8 cellular contexts compared by ENCODE assay signal in the genomic region with DNA sequence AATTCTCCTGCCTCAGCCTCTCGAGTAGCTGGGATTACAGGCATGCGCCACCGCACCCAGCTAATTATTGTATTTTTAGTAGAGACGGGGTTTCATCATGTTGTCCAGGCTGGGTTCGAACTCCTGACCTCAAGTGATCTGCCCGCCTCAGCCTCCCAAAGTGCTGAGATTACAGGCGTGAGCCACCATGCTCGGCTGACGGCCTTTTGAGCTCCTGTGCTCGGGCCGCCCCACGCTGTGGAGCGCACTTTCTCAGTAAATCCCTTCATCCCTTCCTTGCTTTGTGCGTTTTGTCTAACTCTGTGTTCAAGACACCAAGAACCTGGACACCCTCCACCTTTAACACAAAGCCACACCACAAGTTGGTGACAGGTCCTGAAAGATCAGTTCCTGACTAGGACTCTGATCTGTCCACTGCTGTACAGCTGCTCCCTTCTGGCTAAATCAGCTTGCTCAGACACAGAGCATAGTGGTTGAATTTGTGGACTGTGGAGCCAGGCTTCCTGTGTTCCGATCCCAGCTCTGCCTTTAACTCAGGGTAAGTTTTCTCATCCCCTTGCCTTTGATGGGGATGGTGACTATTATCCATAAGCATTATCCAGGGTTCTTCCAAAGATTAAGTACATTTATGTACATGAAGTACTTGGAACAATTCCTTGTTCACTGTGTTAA. TPM values are rescaled to one million over a fixed set of nuclear protein-coding genes. Genes with fewer than 3 reads are reported as not detected.
DNase-seq lines count a peak whose midpoint lies in the region; ATAC-seq and TF ChIP-seq lines count a peak whose summit lies in the region.

No MANE protein-coding gene starts in this region.

- no peaks in the 10 kb centered on the region for H3K36me3 ChIP-seq in heart left ventricle
- H3K36me3 ChIP-seq in right atrium auricular region = no peaks in the 10 kb centered on the region
- no peaks in the 10 kb centered on the region for H3K36me3 ChIP-seq in sigmoid colon

- peaks cover 33 to 93% (median 87%) of the 10 kb centered on the region in 12 donors for H3K4me1 ChIP-seq in heart left ventricle
- H3K4me1 ChIP-seq in right atrium auricular region = peaks cover 0 to 89% of the 10 kb centered on the region in 2 donors
- peaks cover 0 to 93% (median 89%) of the 10 kb centered on the region in 4 donors for H3K4me1 ChIP-seq in sigmoid colon

- H3K4me3 ChIP-seq in heart left ventricle = no peak overlapping the region
- H3K4me3 ChIP-seq in right atrium auricular region = no peak overlapping the region
- H3K4me3 ChIP-seq in sigmoid colon = no peak overlapping the region

- no peak for TF ChIP-seq EP300 in sigmoid colon (IDR thresholded peaks at IDR 0.05)

- H3K27me3 ChIP-seq in heart left ventricle = no peaks in the 10 kb centered on the region
- no peaks in the 10 kb centered on the region for H3K27me3 ChIP-seq in right atrium auricular region
- no peaks in the 10 kb centered on the region for H3K27me3 ChIP-seq in sigmoid colon

- no peaks in the 10 kb centered on the region for H3K9me3 ChIP-seq in heart left ventricle
- H3K9me3 ChIP-seq in right atrium auricular region = no peaks in the 10 kb centered on the region
- no peaks in the 10 kb centered on the region for H3K9me3 ChIP-seq in sigmoid colon

- peak in 1 of 5 donors; percentile 20 for DNase-seq in heart left ventricle
- DNase-seq in cardiac septum (ENCODE audit: low spot score) = no peak
- no peak for DNase-seq in right atrium auricular region (ENCODE audit: low spot score)
- DNase-seq in sigmoid colon = peak; percentile 50
- no peak for DNase-seq in islet precursor cell
- no peak for DNase-seq in cerebellar nuclear complex (lab: John Stamatoyannopoulos, UW)
- no peak for DNase-seq in NCI-H128 (lab: John Stamatoyannopoulos, UW; ENCODE audit: unreplicated experiment)

- intact Hi-C loops in heart left ventricle (cut with DNase I) = no loop called here
- intact Hi-C loops in cardiac septum (cut with DNase I) = no loop called here
- intact Hi-C loops in sigmoid colon (cut with DNase I) = no loop called here

- TF ChIP-seq CTCF in heart left ventricle (IDR thresholded peaks at IDR 0.05) (no peak), right atrium auricular region (IDR thresholded peaks at IDR 0.05) (no peak), sigmoid colon (IDR thresholded peaks at IDR 0.05) (no peak)

- ATAC-seq in heart left ventricle (no peak), GM18873 (IDR thresholded peaks at IDR 0.05; ENCODE audit: low FRiP score, unreplicated experiment) (no peak)

- TF ChIP-seq POLR2A in heart left ventricle (IDR thresholded peaks at IDR 0.05) = no peak
- TF ChIP-seq POLR2A in sigmoid colon (IDR thresholded peaks at IDR 0.05) = no peak

- H3K27ac ChIP-seq in heart left ventricle (peak overlapping the region; percentile 35 to 87 (median 73)), right atrium auricular region (peak overlapping the region; percentile 80 to 83), sigmoid colon (peak overlapping the region; percentile 84 to 92 (median 87))

- WGBS in heart left ventricle, 4 donors = 87 to 92% (median 88%) methylated on average over 15 of the region's 15 CpGs
- 91 to 96% methylated on average over 15 of the region's 15 CpGs for WGBS in sigmoid colon, 2 donors

RNA-seq across cellular contexts. Expression of gene CHST3, which starts 20.1 kb away (rescaled TPM):
- total RNA-seq in heart left ventricle (10 to 100 TPM; 12.0 to 51.3 (median 25.0) TPM), cardiac septum (24.4 TPM), right atrium auricular region (10 to 100 TPM; 21.3 to 45.4 TPM), sigmoid colon (10 to 100 TPM; 12.8 to 25.5 (median 16.5) TPM)
- polyA plus RNA-seq in heart left ventricle (10 to 100 TPM in 1 of 2 donors, 1 to 10 TPM in 1; 8.1 to 30.4 TPM), sigmoid colon (1 to 10 TPM in 1 of 3 donors, under 1 TPM in 2; 0.23 to 3.6 (median 0.60) TPM)
